In the genomic region with DNA sequence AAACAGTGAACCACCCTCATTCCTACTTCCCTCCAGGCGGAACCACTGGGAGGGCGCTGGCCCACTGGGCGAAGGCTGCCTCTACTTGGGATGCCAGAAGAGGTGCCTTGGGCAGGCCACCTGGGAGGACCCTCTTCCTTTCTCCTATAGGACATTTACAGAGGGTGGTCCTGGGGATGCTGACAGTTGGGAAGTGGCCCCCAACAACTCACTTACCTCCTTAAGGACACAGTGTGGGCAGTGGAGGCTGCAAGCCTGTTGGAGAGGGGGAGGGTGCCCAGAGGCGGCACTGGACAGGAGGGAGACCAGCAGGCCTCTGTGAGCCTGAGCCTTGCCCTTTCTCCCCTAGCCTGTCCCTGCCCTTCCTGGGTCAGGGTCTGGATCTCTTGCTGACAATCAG, we compare ENCODE assay signal across 19 cellular contexts.
"Had no signal": no experiment of that assay in that cellular context is flagged by ENCODE, and none has a peak within 500 bp of the region (broad histone marks: within the 10 kb centered on the region; RNA-seq: fewer than 3 reads in every experiment).

No MANE protein-coding gene starts in this region.

- H3K4me1 ChIP-seq: lower lobe of right lung, sigmoid colon had no signal

- H3K9me3 Mint-ChIP-seq: activated T-cell treated with anti-CD3 and anti-CD28 coated beads, Interleukin-2, amount 50 U/mL, for 24 hours; activated T-helper 2 cell treated with anti-CD3 and anti-CD28 coated beads, Interferon-gamma antibody, Interleukin-2, Interleukin-4, amounts not matched to agents 10 μg/mL and 5 μg/mL and 100 μg/mL, durations not matched to agents 14 hours and 24 hours and 36 hours; type B pancreatic cell had no signal

- H3K4me3 Mint-ChIP-seq: activated T-cell treated with anti-CD3 and anti-CD28 coated beads, Interleukin-2, amount 50 U/mL, for 24 hours; type B pancreatic cell had no signal

- ATAC-seq: left colon, lower lobe of right lung, SK-N-SH treated with all-trans-retinoic acid at 6 μM for 48 hours had no signal

- H3K27ac Mint-ChIP-seq: activated T-cell treated with anti-CD3 and anti-CD28 coated beads, Interleukin-2, amount 50 U/mL, for 24 hours; activated T-helper 2 cell treated with anti-CD3 and anti-CD28 coated beads, Interferon-gamma antibody, Interleukin-2, Interleukin-4, amounts not matched to agents 10 μg/mL and 5 μg/mL and 100 μg/mL, durations not matched to agents 14 hours and 24 hours and 36 hours; progenitor cell of endocrine pancreas; type B pancreatic cell had no signal

- H3K4me3 ChIP-seq: cardiac muscle cell, lower lobe of right lung, sigmoid colon, thoracic aorta had no signal

- H3K36me3 Mint-ChIP-seq: type B pancreatic cell had no signal

- H3K9me3 ChIP-seq: lower lobe of right lung, sigmoid colon, thoracic aorta had no signal

- H3K36me3 ChIP-seq: cardiac muscle cell, lower lobe of right lung, sigmoid colon, thoracic aorta had no signal

- DNase-seq: activated CD4-positive, CD25-positive, alpha-beta regulatory T cell treated with anti-CD3 and anti-CD28 coated beads, Interleukin-2, amount 50 U/mL, for 72 hours; activated CD8-positive, alpha-beta memory T cell treated with anti-CD3 and anti-CD28 coated beads for 24 hours; activated CD8-positive, alpha-beta memory T cell treated with anti-CD3 and anti-CD28 coated beads, Interleukin-2, amount 50 U/mL, for 4 hours; activated naive CD4-positive, alpha-beta T cell treated with Interleukin-2 at 50 U/mL for 16 hours; activated T-cell treated with anti-CD3 and anti-CD28 coated beads, Interleukin-2, amount 50 U/mL, for 24 hours; foreskin fibroblast; left colon; lower lobe of right lung; retina; sigmoid colon; stimulated activated CD4-positive, alpha-beta T cell treated with anti-CD3 and anti-CD28 coated beads, Interleukin-4, amount 100 ng/mL, for 1 hour; stimulated activated naive CD4-positive, alpha-beta T cell treated with Interleukin-2 at 50 U/mL for 16 hours had no signal

- H3K27ac ChIP-seq: cardiac muscle cell, lower lobe of right lung, sigmoid colon, thoracic aorta, VCaP had no signal

- H3K27me3 ChIP-seq: sigmoid colon had no signal
